ENCODE assay signal across 8 cellular contexts in genomic region chr5:132439521-132440206, GRCh38. TPM values are rescaled to one million over a fixed set of nuclear protein-coding genes. Genes with fewer than 3 reads are reported as not detected.
DNase-seq lines count a peak whose midpoint lies in the region; ATAC-seq and TF ChIP-seq lines count a peak whose summit lies in the region.

No MANE protein-coding gene starts in this region.

- no peak overlapping the region for H3K4me3 Mint-ChIP-seq in activated CD8-positive, alpha-beta memory T cell treated with anti-CD3 and anti-CD28 coated beads, Interleukin-2, amount 10 ng/mL, durations not matched to agents 7 days and 5 days

- CTCF ChIA-PET in activated CD8-positive, alpha-beta memory T cell treated with anti-CD3 and anti-CD28 coated beads, Interleukin-2, amount 10 ng/mL, durations not matched to agents 7 days and 5 days (lab: Charles Lee), result interaction anchor here (1.3 to 7.4 kb wide), 7 partner anchors 14 to 61 kb away, joined by 3 to 71 read pairs (median 8); no protein-coding TSS in a partner anchor

- H3K9me3 Mint-ChIP-seq in activated CD8-positive, alpha-beta memory T cell treated with anti-CD3 and anti-CD28 coated beads, Interleukin-2, amount 10 ng/mL, durations not matched to agents 7 days and 5 days (ENCODE audit: low read depth), result no peaks in the 10 kb centered on the region

- in situ Hi-C loops in G401 (cut with HindIII; ENCODE audit: low sequenced_read_pairs), result no loop called here

- peak; percentile 54 for DNase-seq in G401 (ENCODE audit: low spot score)
- no peak for DNase-seq in activated CD8-positive, alpha-beta memory T cell treated with anti-CD3 and anti-CD28 coated beads, Interleukin-2, amount 10 ng/mL, durations not matched to agents 7 days and 5 days
- DNase-seq in fibroblast of the conjunctiva (ENCODE audit: low read depth), result peak; percentile 96
- DNase-seq in skeletal muscle cell (ENCODE audit: low read depth), result peak; percentile 87
- no peak for DNase-seq in stimulated activated CD4-positive, alpha-beta T cell treated with anti-CD3 and anti-CD28 coated beads, Interleukin-2, amount 100 ng/mL, for 48 hours
- DNase-seq in NCI-H524 (lab: John Stamatoyannopoulos, UW), result no peak
- no peak for DNase-seq in stimulated activated naive CD4-positive, alpha-beta T cell (lab: John Stamatoyannopoulos, UW)
- no peak for DNase-seq in GM10266 (ENCODE audit: extremely low spot score)

- ATAC-seq in activated CD8-positive, alpha-beta memory T cell treated with anti-CD3 and anti-CD28 coated beads, Interleukin-2, amount 10 ng/mL, durations not matched to agents 7 days and 5 days, result no peak

- H3K4me3 ChIP-seq in skeletal muscle cell (ENCODE audit: low read depth, low read length), result no peak overlapping the region

- H3K27ac Mint-ChIP-seq in activated CD8-positive, alpha-beta memory T cell treated with anti-CD3 and anti-CD28 coated beads, Interleukin-2, amount 10 ng/mL, durations not matched to agents 7 days and 5 days, result peak overlapping the region; percentile 81

- peaks cover 84% of the 10 kb centered on the region for H3K4me1 Mint-ChIP-seq in activated CD8-positive, alpha-beta memory T cell treated with anti-CD3 and anti-CD28 coated beads, Interleukin-2, amount 10 ng/mL, durations not matched to agents 7 days and 5 days

- H3K36me3 Mint-ChIP-seq in activated CD8-positive, alpha-beta memory T cell treated with anti-CD3 and anti-CD28 coated beads, Interleukin-2, amount 10 ng/mL, durations not matched to agents 7 days and 5 days, result peaks cover 43% of the 10 kb centered on the region

- no peak for TF ChIP-seq CTCF in GM10266 (IDR thresholded peaks at IDR 0.05; ENCODE audit: control insufficient read depth, insufficient read depth, low read depth, missing control alignments)

- no peaks in the 10 kb centered on the region for H3K27me3 Mint-ChIP-seq in activated CD8-positive, alpha-beta memory T cell treated with anti-CD3 and anti-CD28 coated beads, Interleukin-2, amount 10 ng/mL, durations not matched to agents 7 days and 5 days

RNA-seq across cellular contexts. Expression of gene IRF1, which starts 50.9 kb away (rescaled TPM):
- total RNA-seq in G401 (2014; rRNA removed; shearing (Covaris generic)), result 9.2 and 13.4 TPM in 2 replicates
- 100 to 1,000 TPM; 205 to 223 TPM for total RNA-seq in activated CD8-positive, alpha-beta memory T cell treated with anti-CD3 and anti-CD28 coated beads, Interleukin-2, amount 10 ng/mL, durations not matched to agents 7 days and 5 days

Comparison
In these comparisons a context has a peak if more than half of its experiments do, and no peak if none do; other contexts are left out.
1. DNase-seq: peak in G401 (single experiment), fibroblast of the conjunctiva (single experiment) and skeletal muscle cell (single experiment); none in activated CD8-positive, alpha-beta memory T cell treated with anti-CD3 and anti-CD28 coated beads, Interleukin-2, amount 10 ng/mL, durations not matched to agents 7 days and 5 days (single experiment), stimulated activated CD4-positive, alpha-beta T cell treated with anti-CD3 and anti-CD28 coated beads, Interleukin-2, amount 100 ng/mL, for 48 hours (0 of 2), NCI-H524 (0 of 2), stimulated activated naive CD4-positive, alpha-beta T cell (0 of 6) and GM10266 (single experiment).
2. RNA of gene IRF1, which starts 50.9 kb away (total RNA-seq): 205 to 223 TPM in activated CD8-positive, alpha-beta memory T cell treated with anti-CD3 and anti-CD28 coated beads, Interleukin-2, amount 10 ng/mL, durations not matched to agents 7 days and 5 days; 9.2 to 13.4 TPM in G401; every median in the first group is over 10 times any median in the second.